Comparison of ENCODE assay signal across 14 cellular contexts in the genomic region with DNA sequence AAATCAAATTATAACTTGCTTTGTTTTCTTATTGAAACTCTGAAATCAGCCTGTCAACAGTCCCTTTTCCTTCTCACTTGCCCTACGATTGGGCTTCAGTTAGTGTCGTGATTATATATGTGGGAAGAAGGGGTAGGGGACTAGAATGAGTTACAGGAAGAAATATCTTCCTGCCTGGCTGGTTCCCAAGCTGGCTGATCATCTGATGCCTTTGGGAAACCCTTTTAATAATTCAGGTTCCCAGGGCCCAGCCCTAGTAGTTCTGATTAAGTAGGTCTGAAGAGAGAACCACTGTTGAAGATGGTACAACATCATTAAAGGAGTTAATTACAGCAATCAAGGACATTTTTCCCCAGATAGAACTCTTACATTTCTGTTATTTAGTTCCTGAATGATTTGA.
A peak's percentile ranks its signal among the peaks of the same experiment; 100 is the strongest.
DNase-seq lines count a peak whose midpoint lies in the region; ATAC-seq, FAIRE-seq and TF ChIP-seq lines count a peak whose summit lies in the region.
"Had no signal": no experiment of that assay in that cellular context is flagged by ENCODE, and none has a peak within 500 bp of the region (broad histone marks: within the 10 kb centered on the region; RNA-seq: fewer than 3 reads in every experiment).

No MANE protein-coding gene starts in this region.

- peaks cover 44% of the 10 kb centered on the region for H3K36me3 Mint-ChIP-seq in central memory CD8-positive, alpha-beta T cell (ENCODE audit: insufficient read depth)
- H3K36me3 Mint-ChIP-seq in mesothelial cell of epicardium: peaks cover 31% of the 10 kb centered on the region

- TF ChIP-seq CTCF in A549 (IDR thresholded peaks at IDR 0.05) (no peak), mesothelial cell of epicardium (IDR thresholded peaks at IDR 0.05; ENCODE audit: unreplicated experiment) (no peak)

- CTCF ChIA-PET in A549 (lab: Yijun Ruan, JAX): interaction anchor here (1.1 to 2.7 kb wide), 2 partner anchors 13 to 90 kb away, joined by 8 to 16 read pairs; no protein-coding TSS in a partner anchor

- TF ChIP-seq RAD21 in A549 (conservative IDR thresholded peaks at IDR 0.05 in 1 of 2, IDR thresholded peaks at IDR 0.05 in 1 of 2): no peak

- WGBS in A549 (ENCODE audit: missing lambda C conversion rate): 45% methylated on average over 2 of the region's 2 CpGs

- TF ChIP-seq EP300 in A549 (IDR thresholded peaks at IDR 0.05): no peak

- no peaks in the 10 kb centered on the region for H3K9me3 Mint-ChIP-seq in central memory CD8-positive, alpha-beta T cell
- H3K9me3 Mint-ChIP-seq in mesothelial cell of epicardium: no peaks in the 10 kb centered on the region

- H3K4me1 Mint-ChIP-seq in central memory CD8-positive, alpha-beta T cell: peaks cover 45% of the 10 kb centered on the region
- H3K4me1 Mint-ChIP-seq in mesothelial cell of epicardium: peaks cover 20% of the 10 kb centered on the region

- no peak for FAIRE-seq in A549 (lab: Jason Lieb, UNC)

- DNase-seq in A549 (ENCODE audit: low read depth in 1 of 2, low spot score in 1 of 2): peak in 1 of 2 experiments; percentile 48
- peak; percentile 32 for DNase-seq in HT1080 (ENCODE audit: low read depth)
- DNase-seq in central memory CD8-positive, alpha-beta T cell (ENCODE audit: low spot score in 2 of 2): no peak
- DNase-seq in mesothelial cell of epicardium (ENCODE audit: low spot score in 2 of 2, unreplicated experiment in 2 of 2): no peak
- no peak for DNase-seq in HPDE6-E6E7 (ENCODE audit: extremely low spot score)
- DNase-seq: activated CD4-positive, alpha-beta T cell treated with anti-CD3 and anti-CD28 coated beads for 4 hours; activated naive CD4-positive, alpha-beta T cell treated with Interleukin-2 at 50 U/mL for 16 hours; Kasumi-1; NCI-H2227 treated with DMSO at 0.1 percent for 48 hours; SJCRH30; stimulated activated CD4-positive, alpha-beta T cell treated with anti-CD3 and anti-CD28 coated beads, Interleukin-4, amount 100 ng/mL, for 24 hours had no signal

- TF ChIP-seq POLR2A in A549 (IDR thresholded peaks at IDR 0.05; ENCODE audit: low read length): no peak

- H3K27me3 Mint-ChIP-seq in central memory CD8-positive, alpha-beta T cell: no peaks in the 10 kb centered on the region
- H3K27me3 Mint-ChIP-seq in mesothelial cell of epicardium (ENCODE audit: low read depth): no peaks in the 10 kb centered on the region

- peak overlapping the region; percentile 60 for H3K4me2 ChIP-seq in A549

- peak; percentile 19 to 28; a peak in 3 of 6 replicates for ATAC-seq in A549
- no peak for ATAC-seq in central memory CD8-positive, alpha-beta T cell (replicated peaks; ENCODE audit: extremely low read depth, poor library complexity, severe bottlenecking)
- ATAC-seq in HG03095 (IDR thresholded peaks at IDR 0.05; ENCODE audit: unreplicated experiment): no peak
- no peak for ATAC-seq in GM19328 (IDR thresholded peaks at IDR 0.05; ENCODE audit: unreplicated experiment)
- no peak for ATAC-seq in GM19463 (IDR thresholded peaks at IDR 0.05; ENCODE audit: unreplicated experiment)

- POLR2A ChIA-PET in A549 (lab: Yijun Ruan, JAX): interaction anchor here (1.0 to 1.2 kb wide), 2 partner anchors 55 to 82 kb away, joined by 4 to 6 read pairs; no protein-coding TSS in a partner anchor

- peak overlapping the region; percentile 80 to 86 for H3K27ac ChIP-seq in A549
- H3K27ac ChIP-seq: SJCRH30 had no signal

- H3K9me3 ChIP-seq in A549: no peaks in the 10 kb centered on the region
- H3K9me3 ChIP-seq: SJCRH30 had no signal

- H3K4me1 ChIP-seq in A549: peaks cover 75% of the 10 kb centered on the region
- H3K4me1 ChIP-seq: SJCRH30 had no signal

- peak overlapping the region; percentile 44 for H3K27ac Mint-ChIP-seq in central memory CD8-positive, alpha-beta T cell (ENCODE audit: low read depth)
- H3K27ac Mint-ChIP-seq in mesothelial cell of epicardium: peak overlapping the region; percentile 92

- H3K4me3 Mint-ChIP-seq in central memory CD8-positive, alpha-beta T cell: no peak overlapping the region
- H3K4me3 Mint-ChIP-seq in mesothelial cell of epicardium: no peak overlapping the region

- H3K4me3 ChIP-seq in A549: no peak overlapping the region; the same call in 2 of the 3 replicates
- H3K4me3 ChIP-seq: SJCRH30 had no signal

TF ChIP-seq in A549, 52 proteins besides CTCF, POLR2A, EP300 and RAD21:
- TF ChIP-seq FOSB (CRISPR knock-in tag; IDR thresholded peaks at IDR 0.05): no peak
- no peak for TF ChIP-seq POLR2AphosphoS2 (conservative IDR thresholded peaks at IDR 0.05; ENCODE audit: low read length)
- TF ChIP-seq PHF8 (IDR thresholded peaks at IDR 0.05; ENCODE audit: borderline replicate concordance, low read depth): no peak
- TF ChIP-seq, protein P1, sequence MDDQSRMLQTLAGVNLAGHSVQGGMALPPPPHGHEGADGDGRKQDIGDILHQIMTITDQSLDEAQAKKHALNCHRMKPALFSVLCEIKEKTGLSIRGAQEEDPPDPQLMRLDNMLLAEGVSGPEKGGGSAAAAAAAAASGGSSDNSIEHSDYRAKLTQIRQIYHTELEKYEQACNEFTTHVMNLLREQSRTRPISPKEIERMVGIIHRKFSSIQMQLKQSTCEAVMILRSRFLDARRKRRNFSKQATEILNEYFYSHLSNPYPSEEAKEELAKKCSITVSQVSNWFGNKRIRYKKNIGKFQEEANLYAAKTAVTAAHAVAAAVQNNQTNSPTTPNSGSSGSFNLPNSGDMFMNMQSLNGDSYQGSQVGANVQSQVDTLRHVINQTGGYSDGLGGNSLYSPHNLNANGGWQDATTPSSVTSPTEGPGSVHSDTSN (IDR thresholded peaks at IDR 0.05): no peak
- TF ChIP-seq HOXA7 (CRISPR knock-in tag; IDR thresholded peaks at IDR 0.05): no peak
- TF ChIP-seq, protein P2, sequence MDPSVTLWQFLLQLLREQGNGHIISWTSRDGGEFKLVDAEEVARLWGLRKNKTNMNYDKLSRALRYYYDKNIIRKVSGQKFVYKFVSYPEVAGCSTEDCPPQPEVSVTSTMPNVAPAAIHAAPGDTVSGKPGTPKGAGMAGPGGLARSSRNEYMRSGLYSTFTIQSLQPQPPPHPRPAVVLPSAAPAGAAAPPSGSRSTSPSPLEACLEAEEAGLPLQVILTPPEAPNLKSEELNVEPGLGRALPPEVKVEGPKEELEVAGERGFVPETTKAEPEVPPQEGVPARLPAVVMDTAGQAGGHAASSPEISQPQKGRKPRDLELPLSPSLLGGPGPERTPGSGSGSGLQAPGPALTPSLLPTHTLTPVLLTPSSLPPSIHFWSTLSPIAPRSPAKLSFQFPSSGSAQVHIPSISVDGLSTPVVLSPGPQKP (IDR thresholded peaks at IDR 0.05; ENCODE audit: low read depth, low read length): no peak
- 0 out of 4 replicates have a peak, but pooled peaks of 1 of the 2 experiments have one; percentile 0 for TF ChIP-seq CEBPB (IDR thresholded peaks at IDR 0.05)
- TF ChIP-seq HOXB13 (CRISPR knock-in tag; IDR thresholded peaks at IDR 0.05; ENCODE audit: low read depth): no peak

Comparison
In these comparisons a context has a peak if more than half of its experiments do, and no peak if none do; other contexts are left out.
1. ATAC-seq: peak in A549 (2 of 2); none in central memory CD8-positive, alpha-beta T cell (single experiment), HG03095 (single experiment), GM19328 (single experiment) and GM19463 (single experiment).